ENCODE assay signal across 24 cellular contexts in the genomic region with DNA sequence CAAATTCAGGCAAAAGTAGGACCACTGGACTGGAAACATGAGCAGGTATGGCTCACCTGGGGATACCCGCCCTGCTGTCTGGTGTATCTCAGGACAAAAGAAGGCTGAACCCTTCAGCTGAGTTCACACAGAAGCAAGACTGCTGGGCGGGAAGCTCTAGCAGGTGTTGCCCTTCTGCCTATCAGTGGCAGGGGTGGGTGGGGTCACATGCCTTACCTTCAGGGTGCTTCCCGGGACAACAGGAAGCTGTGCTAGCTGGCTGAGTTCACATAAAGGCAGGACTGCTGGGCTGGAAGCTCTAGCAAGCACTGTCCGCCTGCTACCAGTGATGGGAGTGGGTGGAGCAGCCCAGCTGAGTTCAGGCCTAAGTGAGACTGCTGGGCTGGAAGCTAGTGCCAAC.
"Had no signal": no experiment of that assay in that cellular context is flagged by ENCODE, and none has a peak within 500 bp of the region (broad histone marks: within the 10 kb centered on the region; RNA-seq: fewer than 3 reads in every experiment).

No MANE protein-coding gene starts in this region.

- H3K9me3 ChIP-seq: gastrocnemius medialis, tibial artery, upper lobe of right lung, vagina had no signal

- H3K4me1 ChIP-seq: esophagus muscularis mucosa, gastrocnemius medialis, spleen, tibial artery, upper lobe of right lung, vagina had no signal

- H3K27me3 ChIP-seq: dorsolateral prefrontal cortex, esophagus muscularis mucosa, gastrocnemius medialis, heart right ventricle, spleen, tibial artery, upper lobe of right lung, vagina had no signal

- ATAC-seq: gastrocnemius medialis; heart right ventricle; left cardiac atrium; left ventricle myocardium superior; naive thymus-derived CD8-positive, alpha-beta T cell; sciatic nerve; stimulated activated memory B cell treated with anti-CD40 and anti-IgM and Interleukin-4, amounts not matched to agents 10 μg/mL and 1 μg/mL and 100 μg/mL, for 72 hours; upper lobe of right lung had no signal

- H3K36me3 ChIP-seq: esophagus muscularis mucosa, gastrocnemius medialis, heart right ventricle, spleen, tibial artery, upper lobe of right lung, vagina had no signal

- H3K27ac ChIP-seq: dorsolateral prefrontal cortex, esophagus muscularis mucosa, gastrocnemius medialis, heart right ventricle, spleen, tibial artery, upper lobe of right lung, vagina had no signal

- H3K4me3 ChIP-seq: dorsolateral prefrontal cortex, esophagus muscularis mucosa, gastrocnemius medialis, heart right ventricle, lung, spleen, tibial artery, upper lobe of right lung, vagina had no signal

- H3K4me3 Mint-ChIP-seq: immature natural killer cell; naive thymus-derived CD8-positive, alpha-beta T cell; stimulated activated memory B cell treated with anti-CD40 and anti-IgM and Interleukin-4, amounts not matched to agents 10 μg/mL and 1 μg/mL and 100 μg/mL, for 72 hours; stimulated activated naive CD8-positive, alpha-beta T cell treated with anti-CD3 and anti-CD28 coated beads, Interleukin-15, Interleukin-2, amounts not matched to agents 100 ng/mL and 50 ng/mL, for 24 hours had no signal

- H3K27ac Mint-ChIP-seq: immature natural killer cell; stimulated activated memory B cell treated with anti-CD40 and anti-IgM and Interleukin-4, amounts not matched to agents 10 μg/mL and 1 μg/mL and 100 μg/mL, for 72 hours; stimulated activated naive CD8-positive, alpha-beta T cell treated with anti-CD3 and anti-CD28 coated beads, Interleukin-15, Interleukin-2, amounts not matched to agents 100 ng/mL and 50 ng/mL, for 24 hours had no signal

- H3K36me3 Mint-ChIP-seq: stimulated activated memory B cell treated with anti-CD40 and anti-IgM and Interleukin-4, amounts not matched to agents 10 μg/mL and 1 μg/mL and 100 μg/mL, for 72 hours had no signal

- H3K27me3 Mint-ChIP-seq: naive thymus-derived CD8-positive, alpha-beta T cell; stimulated activated memory B cell treated with anti-CD40 and anti-IgM and Interleukin-4, amounts not matched to agents 10 μg/mL and 1 μg/mL and 100 μg/mL, for 72 hours; stimulated activated naive CD8-positive, alpha-beta T cell treated with anti-CD3 and anti-CD28 coated beads, Interleukin-15, Interleukin-2, amounts not matched to agents 100 ng/mL and 50 ng/mL, for 24 hours had no signal

- H3K4me1 Mint-ChIP-seq: immature natural killer cell; naive thymus-derived CD8-positive, alpha-beta T cell; stimulated activated memory B cell treated with anti-CD40 and anti-IgM and Interleukin-4, amounts not matched to agents 10 μg/mL and 1 μg/mL and 100 μg/mL, for 72 hours had no signal

- DNase-seq: cortex of kidney; dorsolateral prefrontal cortex; effector CD8-positive, alpha-beta T cell; gastrocnemius medialis; heart right ventricle; hypothalamus; immature natural killer cell; left cardiac atrium; left ventricle myocardium superior; mesendoderm; naive thymus-derived CD8-positive, alpha-beta T cell; posterior cingulate gyrus; spleen; stimulated activated CD4-positive, alpha-beta T cell treated with anti-CD3 and anti-CD28 coated beads, Interleukin-15, amount 100 ng/mL, for 24 hours; stimulated activated CD4-positive, alpha-beta T cell treated with anti-CD3 and anti-CD28 coated beads, Interleukin-1b, Interleukin-23, amount 100 ng/mL, for 48 hours; stimulated activated CD4-positive, alpha-beta T cell treated with anti-CD3 and anti-CD28 coated beads, Interleukin-4, amount 100 ng/mL, for 24 hours; tibial artery; upper lobe of right lung had no signal
